In the genomic region with DNA sequence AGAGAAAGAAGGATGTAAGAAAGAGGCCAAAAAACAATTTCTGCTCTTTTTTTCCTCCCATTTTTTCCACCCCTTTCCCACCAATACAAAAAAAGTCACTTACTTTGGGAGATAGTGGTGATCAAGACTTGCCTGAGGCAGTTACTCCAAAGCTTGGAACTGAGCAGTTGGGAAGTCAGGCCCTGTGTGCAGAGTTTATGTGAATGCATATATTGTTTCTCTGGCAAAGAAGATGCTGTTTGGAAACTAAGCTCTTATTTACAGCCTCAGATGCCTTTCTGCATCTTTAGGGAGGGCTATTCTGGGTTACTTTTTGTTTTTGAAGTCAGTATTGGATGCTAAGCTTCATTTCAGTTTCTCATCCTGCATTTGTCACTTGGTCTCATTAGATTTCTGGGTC, we compare ENCODE assay signal across 18 cellular contexts.
"Had no signal": no experiment of that assay in that cellular context is flagged by ENCODE, and none has a peak within 500 bp of the region (broad histone marks: within the 10 kb centered on the region; RNA-seq: fewer than 3 reads in every experiment).

No MANE protein-coding gene starts in this region.

- DNase-seq: KBM-7, MG63, NCI-H1092, NCI-H1105 treated with DMSO at 0.1 percent for 48 hours, NCI-H1417 treated with DMSO at 0.1 percent for 48 hours, NCI-H146, NCI-H1694 treated with DMSO at 0.1 percent for 48 hours, NCI-H1930, NCI-H2081, NCI-H2107, NCI-H2227 treated with DMSO at 0.1 percent for 48 hours, NCI-H524, NCI-H69, NCI-H774, SHP77, SW 1271 had no signal

- H3K27me3 ChIP-seq: MG63 had no signal

- H3K4me3 ChIP-seq: MG63, SK-N-MC had no signal

- H3K27ac ChIP-seq: RWPE1, SK-N-MC had no signal

- H3K36me3 ChIP-seq: MG63 had no signal
